23 cellular contexts compared by ENCODE assay signal in genomic region chr17:81384929-81385319, GRCh38. TPM values are rescaled to one million over a fixed set of nuclear protein-coding genes. Genes with fewer than 3 reads are reported as not detected.
DNase-seq lines count a peak whose midpoint lies in the region; ATAC-seq, FAIRE-seq and TF ChIP-seq lines count a peak whose summit lies in the region.
"Had no signal": no experiment of that assay in that cellular context is flagged by ENCODE, and none has a peak within 500 bp of the region (broad histone marks: within the 10 kb centered on the region; RNA-seq: fewer than 3 reads in every experiment).

No MANE protein-coding gene starts in this region.

- H2AFZ ChIP-seq in K562 (ENCODE audit: low read depth, low read length) (no peak overlapping the region), mesenchymal stem cell (ENCODE audit: low read depth, low read length) (no peak overlapping the region)

- FAIRE-seq in K562 (lab: Jason Lieb, UNC), result no peak
- FAIRE-seq: D721Med, H54 had no signal

- DNase-seq in Caco-2 (no peak), K562 (ENCODE audit: extremely low read depth in 1 of 4, low spot score in 3 of 4) (no peak), mesenchymal stem cell (no peak), sigmoid colon (peak; percentile 69), HCEC 1CT (no peak), NCI-H82 treated with DMSO at 0.1 percent for 48 hours (lab: John Stamatoyannopoulos, UW; ENCODE audit: unreplicated experiment) (no peak), left lobe of liver (ENCODE audit: low spot score) (no peak)
- DNase-seq: effector memory CD4-positive, alpha-beta T cell; EL; kidney glomerular epithelial cell; MG63; NCI-H1417 treated with DMSO at 0.1 percent for 48 hours; NCI-H524 treated with DMSO at 0.1 percent for 48 hours; stimulated activated CD4-positive, alpha-beta T cell treated with anti-CD3 and anti-CD28 coated beads, Interleukin-12 subunit alpha, Interleukin-12 subunit beta, amount 100 ng/mL, for 4 hours; stimulated activated CD4-positive, alpha-beta T cell treated with anti-CD3 and anti-CD28 coated beads, Interleukin-4, amount 100 ng/mL, for 4 hours; stimulated activated naive CD8-positive, alpha-beta T cell treated with anti-CD3 and anti-CD28 coated beads, Interleukin-15, Interleukin-2, amounts not matched to agents 100 U/mL and 50 U/mL, for 24 hours had no signal

- H3K79me1 ChIP-seq in mesenchymal stem cell (replicated peaks; ENCODE audit: low read length, poor library complexity, severe bottlenecking), result peaks cover 10% of the 10 kb centered on the region

- no peaks in the 10 kb centered on the region for H4K20me1 ChIP-seq in K562 (replicated peaks; ENCODE audit: control insufficient read depth, insufficient read depth, low read length)

- no peak overlapping the region for H4K8ac ChIP-seq in mesenchymal stem cell (ENCODE audit: low read length)

- peaks cover 7% of the 10 kb centered on the region for H3K4me1 Mint-ChIP-seq in Caco-2 (ENCODE audit: low read depth, unreplicated experiment)
- H3K4me1 Mint-ChIP-seq: IgD-negative memory B cell had no signal

- H3K4me1 ChIP-seq in Caco-2, result peaks cover 27% of the 10 kb centered on the region
- peaks cover 16 to 74% of the 10 kb centered on the region in 2 experiments; a peak in 4 of 5 replicates for H3K4me1 ChIP-seq in K562 (replicated peaks in 1 of 2; ENCODE audit: control insufficient read depth in 2 of 2, insufficient read depth in 2 of 2, low read length in 2 of 2)
- H3K4me1 ChIP-seq in mesenchymal stem cell (ENCODE audit: control insufficient read depth, insufficient read depth, low read depth, low read length), result peaks cover 29% of the 10 kb centered on the region
- peaks cover 0 to 45% (median 37%) of the 10 kb centered on the region in 4 donors for H3K4me1 ChIP-seq in sigmoid colon

- CTCF ChIA-PET in Caco-2 (lab: Charles Lee), result interaction anchor here (0.6 to 0.9 kb wide), 3 partner anchors 45 to 110 kb away, joined by 3 to 5 read pairs (median 4); no protein-coding TSS in a partner anchor
- CTCF ChIA-PET in K562 (lab: Yijun Ruan, JAX; ENCODE audit: low intra/inter-chr PET ratio), result no interaction called here

- no peaks in the 10 kb centered on the region for H3K27me3 Mint-ChIP-seq in Caco-2 (ENCODE audit: insufficient read depth, unreplicated experiment)

- H2BK120ac ChIP-seq in mesenchymal stem cell (ENCODE audit: low read depth, low read length), result no peak overlapping the region

- H2BK15ac ChIP-seq in mesenchymal stem cell (ENCODE audit: low read depth, poor library complexity, severe bottlenecking), result peak overlapping the region; percentile 26

- H3K4me3 ChIP-seq in Caco-2 (ENCODE audit: low read depth, low read length) (no peak overlapping the region), K562 (no peak overlapping the region), mesenchymal stem cell (ENCODE audit: insufficient read depth in 1 of 2, low read depth in 1 of 2, low read length in 2 of 2) (no peak overlapping the region), sigmoid colon (no peak overlapping the region)
- H3K4me3 ChIP-seq: MG63 had no signal

- TF ChIP-seq EP300 in K562 (IDR thresholded peaks at IDR 0.05; ENCODE audit: low read length), result no peak
- no peak for TF ChIP-seq EP300 in sigmoid colon (IDR thresholded peaks at IDR 0.05)

- H3K18ac ChIP-seq in mesenchymal stem cell (ENCODE audit: low read depth in 1 of 2, low read length in 2 of 2), result no peak overlapping the region

- H3K27me3 ChIP-seq in Caco-2 (replicated peaks; ENCODE audit: control insufficient read depth, insufficient read depth, low read length) (no peaks in the 10 kb centered on the region), K562 (ENCODE audit: control insufficient read depth in 2 of 2, insufficient read depth in 2 of 2, low read length in 2 of 2) (no peaks in the 10 kb centered on the region), mesenchymal stem cell (ENCODE audit: control insufficient read depth in 1 of 2, insufficient read depth in 1 of 2, low read length in 2 of 2) (peaks cover 11 to 12% of the 10 kb centered on the region in 2 experiments), sigmoid colon (no peaks in the 10 kb centered on the region)
- H3K27me3 ChIP-seq: MG63 had no signal

- no peak overlapping the region for H3K14ac ChIP-seq in mesenchymal stem cell (ENCODE audit: low read length in 2 of 2)

- no peaks in the 10 kb centered on the region for H3K36me3 ChIP-seq in Caco-2 (ENCODE audit: control insufficient read depth, insufficient read depth, low read length)
- H3K36me3 ChIP-seq in K562 (ENCODE audit: control insufficient read depth, insufficient read depth, low read length), result no peaks in the 10 kb centered on the region
- no peaks in the 10 kb centered on the region for H3K36me3 ChIP-seq in mesenchymal stem cell (ENCODE audit: control insufficient read depth in 1 of 2, insufficient read depth in 2 of 2, low read depth in 1 of 2, low read length in 2 of 2)
- H3K36me3 ChIP-seq in sigmoid colon, result no peaks in the 10 kb centered on the region
- H3K36me3 ChIP-seq: MG63, neutrophil had no signal

- H2BK5ac ChIP-seq in mesenchymal stem cell (ENCODE audit: low read depth, low read length, poor library complexity, severe bottlenecking), result no peak overlapping the region

- TF ChIP-seq CTCF in Caco-2 (IDR thresholded peaks at IDR 0.05; ENCODE audit: insufficient read depth in 1 of 2, low read depth in 1 of 2, low read length in 1 of 2, severe bottlenecking in 1 of 2, unreplicated experiment in 1 of 2) (no peak), K562 (IDR thresholded peaks at IDR 0.05 in 2 of 3, conservative IDR thresholded peaks at IDR 0.05 in 1 of 3; ENCODE audit: insufficient read depth in 2 of 3, low read depth in 1 of 3, low read length in 3 of 3) (no peak), sigmoid colon (IDR thresholded peaks at IDR 0.05) (no peak)

- H3K79me2 ChIP-seq in K562 (ENCODE audit: control insufficient read depth, insufficient read depth, low read length), result no peaks in the 10 kb centered on the region

- H3K27ac Mint-ChIP-seq in Caco-2 (ENCODE audit: unreplicated experiment), result no peak overlapping the region
- H3K27ac Mint-ChIP-seq: activated naive CD4-positive, alpha-beta T cell treated with anti-CD3 and anti-CD28 coated beads, Interleukin-2, amount 50 U/mL, for 72 hours; IgD-negative memory B cell had no signal

- peak overlapping the region; percentile 63 for H3K4me3 Mint-ChIP-seq in Caco-2 (ENCODE audit: unreplicated experiment)

- in situ Hi-C loops in K562 (cut with MboI), result no loop called here

- H3K27ac ChIP-seq in K562 (ENCODE audit: extremely low read depth, low read depth, low read length) (no peak overlapping the region), mesenchymal stem cell (ENCODE audit: low read length, poor library complexity, severe bottlenecking) (no peak overlapping the region), sigmoid colon (peak overlapping the region in 3 of 4 donors; percentile 93 to 99 (median 97))
- H3K27ac ChIP-seq: C4-2B, neutrophil had no signal

- H4K91ac ChIP-seq in mesenchymal stem cell (ENCODE audit: low read length), result peak overlapping the region; percentile 72

- H2BK12ac ChIP-seq in mesenchymal stem cell (ENCODE audit: low read length in 2 of 2), result peak overlapping the region in 1 of 2 experiments; percentile 22

- WGBS in K562 (ENCODE audit: insufficient coverage, low coverage, missing lambda C conversion rate), result 84% methylated on average over 6 of the region's 7 CpGs
- WGBS in mesenchymal stem cell, result 95% methylated on average over 7 of the region's 7 CpGs
- WGBS in sigmoid colon, 2 donors, result 89 to 94% methylated on average over 7 of the region's 7 CpGs

- no peaks in the 10 kb centered on the region for H3K9me1 ChIP-seq in K562 (ENCODE audit: control insufficient read depth, insufficient read depth, low read length)

- no peak overlapping the region for H3K23ac ChIP-seq in mesenchymal stem cell (ENCODE audit: low read length in 2 of 2)

- TF ChIP-seq POLR2A in K562 (conservative IDR thresholded peaks at IDR 0.05) (no peak), sigmoid colon (IDR thresholded peaks at IDR 0.05) (no peak)

- H3K9ac ChIP-seq in K562 (ENCODE audit: insufficient read depth in 1 of 2, low read depth in 2 of 2, low read length in 2 of 2) (no peak overlapping the region), mesenchymal stem cell (ENCODE audit: low read length) (no peak overlapping the region)

- POLR2A ChIA-PET in Caco-2 (lab: Charles Lee), result no interaction called here
- POLR2A ChIA-PET in K562 (lab: Yijun Ruan, JAX), result interaction anchor here (0.6 to 1.6 kb wide), 6 partner anchors 20 to 167 kb away, joined by 3 to 6 read pairs (median 4); partner anchors contain the start of gene FAAP100

- H3K36me3 Mint-ChIP-seq in Caco-2 (ENCODE audit: insufficient read depth, unreplicated experiment), result peaks cover 23% of the 10 kb centered on the region
- H3K36me3 Mint-ChIP-seq: activated naive CD4-positive, alpha-beta T cell treated with anti-CD3 and anti-CD28 coated beads, Interleukin-2, amount 50 U/mL, for 72 hours; IgD-negative memory B cell had no signal

- no TSS peak for BruUV-seq in Caco-2 (replicated peaks; lab: Mats Ljungman, UMichigan)
- no TSS peak for BruUV-seq in K562 (replicated peaks; lab: Mats Ljungman, UMichigan)

- intact Hi-C loops in Caco-2 (cut with micrococcal nuclease; ENCODE audit: unreplicated experiment) (no loop called here), K562 (cut with micrococcal nuclease) (no loop called here), sigmoid colon (cut with DNase I) (no loop called here)

- ATAC-seq in K562, result no peak
- ATAC-seq in GM21529 (IDR thresholded peaks at IDR 0.05; ENCODE audit: unreplicated experiment), result no peak
- ATAC-seq in left lobe of liver, result no peak
- ATAC-seq: activated naive CD4-positive, alpha-beta T cell treated with anti-CD3 and anti-CD28 coated beads, Interleukin-2, amount 50 U/mL, for 72 hours; stimulated activated naive CD8-positive, alpha-beta T cell treated with anti-CD3 and anti-CD28 coated beads, Interleukin-15, Interleukin-2, amounts not matched to agents 100 U/mL and 50 U/mL, for 24 hours had no signal

- H3K4ac ChIP-seq in mesenchymal stem cell (ENCODE audit: low read depth in 1 of 2, low read length in 2 of 2), result peak overlapping the region in 1 of 2 experiments; percentile 71

- H3K4me2 ChIP-seq in K562 (ENCODE audit: insufficient read depth, low read length) (no peak overlapping the region), mesenchymal stem cell (ENCODE audit: low read length, poor library complexity, severe bottlenecking) (no peak overlapping the region)

- no peak overlapping the region for H2AK5ac ChIP-seq in mesenchymal stem cell (ENCODE audit: low read length, severe bottlenecking)

- TF ChIP-seq RAD21 in K562 (CRISPR knock-in tag; conservative IDR thresholded peaks at IDR 0.05 in 1 of 2, IDR thresholded peaks at IDR 0.05 in 1 of 2), result no peak

- H3K9me3 Mint-ChIP-seq in Caco-2 (ENCODE audit: unreplicated experiment), result no peaks in the 10 kb centered on the region
- H3K9me3 Mint-ChIP-seq: activated naive CD4-positive, alpha-beta T cell treated with anti-CD3 and anti-CD28 coated beads, Interleukin-2, amount 50 U/mL, for 72 hours; IgD-negative memory B cell had no signal

- H3K9me3 ChIP-seq in Caco-2, result no peaks in the 10 kb centered on the region
- H3K9me3 ChIP-seq in K562 (replicated peaks; ENCODE audit: control insufficient read depth, insufficient read depth, low read depth, low read length), result no peaks in the 10 kb centered on the region
- no peaks in the 10 kb centered on the region for H3K9me3 ChIP-seq in mesenchymal stem cell (ENCODE audit: control insufficient read depth, low read length)
- no peaks in the 10 kb centered on the region for H3K9me3 ChIP-seq in sigmoid colon
- H3K9me3 ChIP-seq: MG63, neutrophil had no signal

RNA-seq across cellular contexts. Expression of gene BAHCC1, which starts 10.3 kb away (rescaled TPM):
- 10.2 and 15.5 TPM in 2 replicates for total RNA-seq in Caco-2 (2022)
- 32.5 and 87.9 TPM in 2 replicates for total RNA-seq in K562 (2011; cell fraction: chromatin; rRNA removed; ENCODE audit: low replicate concordance)
- total RNA-seq in K562 (2011; cell fraction: nucleolus; rRNA removed), result 48.6 and 57.5 TPM in 2 replicates
- total RNA-seq in K562 (2011; cell fraction: nucleoplasm; rRNA removed), result 39.0 and 40.6 TPM in 2 replicates
- total RNA-seq in K562 (2014; rRNA removed), result 11.1 and 13.9 TPM in 2 replicates
- 2.1 and 2.6 TPM in 2 replicates for total RNA-seq in K562 (2014; rRNA removed; fragmentation: Illumina TruSeq; extraction: Trizol)
- total RNA-seq in K562 (2015; rRNA removed; fragmentation: Illumina TruSeq; extraction: Trizol), result 5.0 and 6.5 TPM in 2 replicates
- total RNA-seq in K562 (2021), result 20.8 and 26.9 TPM in 2 replicates
- 4.4 and 11.8 TPM in 2 replicates for polyA plus RNA-seq in K562 (2011; rRNA removed)
- polyA plus RNA-seq in K562 (2011; cell fraction: cytosol; rRNA removed), result 8.6 and 8.8 TPM in 2 replicates
- polyA plus RNA-seq in K562 (2011; cell fraction: nucleus; rRNA removed), result 112 and 139 TPM in 2 replicates
- 14.4 and 22.5 TPM in 2 replicates for polyA plus RNA-seq in K562 (2012)
- polyA plus RNA-seq in K562 (2014; fragmentation: Illumina TruSeq; extraction: Trizol), result 5.5 and 6.8 TPM in 2 replicates
- polyA plus RNA-seq in K562 (2014; fragmentation: Nextera tagmentation; extraction: Ambion mirVana), result under 1 TPM; 0.14 to 0.24 TPM
- polyA plus RNA-seq in K562 (2014; rRNA removed), result 17.2 and 23.3 TPM in 2 replicates
- polyA minus RNA-seq in K562 (2011; rRNA and poly(A)+ RNA removed), result 0.72 and 2.7 TPM in 2 replicates
- 6.8 and 8.7 TPM in 2 replicates for polyA minus RNA-seq in K562 (2011; cell fraction: cytosol; rRNA and poly(A)+ RNA removed)
- 12.7 and 15.3 TPM in 2 replicates for polyA minus RNA-seq in K562 (2011; cell fraction: nucleus; rRNA and poly(A)+ RNA removed)
- polyA plus RNA-seq in mesenchymal stem cell (2013, experiment 1 of 2), result 8.3 TPM
- 8.6 TPM for polyA plus RNA-seq in mesenchymal stem cell (2013, experiment 2 of 2)
- total RNA-seq in sigmoid colon, result 10 to 100 TPM in 1 of 4 donors, 1 to 10 TPM in 3; 3.8 to 18.6 (median 7.2) TPM
- 10 to 100 TPM in 1 of 3 donors, 1 to 10 TPM in 2; 1.8 to 12.9 (median 3.0) TPM for polyA plus RNA-seq in sigmoid colon
- 8.0 TPM for total RNA-seq in left lobe of liver
- polyA plus RNA-seq: IgD-negative memory B cell had no signal

Comparison
In these comparisons a context has a peak if more than half of its experiments do, and no peak if none do; other contexts are left out.
1. H3K27ac ChIP-seq: peak in sigmoid colon (3 of 4); none in K562 (single experiment) and mesenchymal stem cell (single experiment).